In the genomic region with DNA sequence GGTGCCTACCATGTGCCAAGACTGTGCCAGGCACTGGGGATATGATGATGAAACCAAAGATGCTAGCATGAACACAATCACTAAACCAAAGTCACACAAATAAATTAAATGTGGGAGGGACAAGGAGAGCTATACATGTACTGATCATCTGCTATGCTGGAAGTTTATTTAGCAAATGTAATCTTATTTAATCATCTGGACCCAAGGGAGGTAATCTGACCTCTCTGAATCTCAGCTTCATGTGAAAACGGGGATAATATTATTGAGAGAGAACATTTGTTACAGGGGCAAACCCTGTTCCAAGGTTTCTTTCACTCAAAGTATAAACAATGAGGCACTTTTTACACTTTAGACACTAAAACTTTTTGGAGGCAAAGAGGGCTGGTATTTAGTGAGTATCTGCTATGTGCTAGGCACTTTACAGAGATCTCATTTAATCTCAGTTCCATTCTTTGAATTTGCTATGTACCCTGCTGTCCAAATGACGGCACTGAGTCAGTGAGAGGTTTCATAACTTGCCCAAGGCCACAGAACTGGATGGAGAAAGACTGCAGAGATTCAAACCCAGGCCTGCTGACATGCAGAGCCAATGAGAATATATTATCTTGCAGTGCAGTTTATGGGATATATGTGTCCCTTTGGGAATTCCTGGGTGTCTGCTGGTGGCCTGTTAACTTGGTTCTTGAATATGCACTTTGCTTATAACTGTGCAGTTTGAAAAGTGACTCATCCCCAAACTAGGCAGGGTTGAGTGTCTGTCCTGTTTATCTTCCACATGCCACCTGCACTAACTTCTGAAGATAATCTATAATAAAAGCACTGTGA, we compare ENCODE assay signal across 11 cellular contexts. TPM values are rescaled to one million over a fixed set of nuclear protein-coding genes. Genes with fewer than 3 reads are reported as not detected.
A peak's percentile ranks its signal among the peaks of the same experiment; 100 is the strongest.
DNase-seq lines count a peak whose midpoint lies in the region; ATAC-seq, FAIRE-seq and TF ChIP-seq lines count a peak whose summit lies in the region.
"Had no signal": no experiment of that assay in that cellular context is flagged by ENCODE, and none has a peak within 500 bp of the region (broad histone marks: within the 10 kb centered on the region; RNA-seq: fewer than 3 reads in every experiment).

No MANE protein-coding gene starts in this region.

- peak overlapping the region; percentile 93 for H3K27ac Mint-ChIP-seq in activated T-cell treated with anti-CD3 and anti-CD28 coated beads, Interleukin-2, amount 50 U/mL, for 24 hours
- peak overlapping the region; percentile 75 to 100 (median 95) for H3K27ac Mint-ChIP-seq in IgD-negative memory B cell
- peak overlapping the region; percentile 89 for H3K27ac Mint-ChIP-seq in stimulated activated effector memory CD8-positive, alpha-beta T cell treated with anti-CD3 and anti-CD28 coated beads, Interleukin-12 subunit alpha, Interleukin-12 subunit beta, amount 100 ng/mL, for 72 hours
- H3K27ac Mint-ChIP-seq in naive thymus-derived CD8-positive, alpha-beta T cell, result peak overlapping the region in 1 of 10 donors; percentile 49
- H3K27ac Mint-ChIP-seq: dendritic cell treated with granulocyte-macrophage colony-stimulating factor and Interleukin-4, amounts not matched to agents 40 ng/mL and 50 ng/mL, for 4 days had no signal

- TF ChIP-seq EP300 in GM12878 (IDR thresholded peaks at IDR 0.05; ENCODE audit: borderline replicate concordance in 1 of 2, control insufficient read depth in 1 of 2, low read depth in 2 of 2, low read length in 2 of 2), result peak in 1 of 2 experiments; percentile 9; a peak in 2 of 4 replicates

- intact Hi-C loops in GM12878 (cut with micrococcal nuclease; ENCODE audit: unreplicated experiment) (loop anchor here (1.0 to 5.0 kb wide), 2 partner anchors 18 to 1637 kb away; partner anchors contain the start of gene RALY), heart left ventricle (cut with DNase I) (loop anchor here in 6 of 10 donors (5.0 to 10.0 kb wide), 9 partner anchors 68 to 153 kb away; partner anchors contain the start of genes KIF3B (in 1 of the 6), PLAGL2 (in 1 of the 6) and POFUT1 (in 1 of the 6))

- TF ChIP-seq CTCF in GM12878 (IDR thresholded peaks at IDR 0.05 in 2 of 3, conservative IDR thresholded peaks at IDR 0.05 in 1 of 3; ENCODE audit: control insufficient read depth in 2 of 3, extremely low read depth in 1 of 3, insufficient read depth in 1 of 3, low read depth in 3 of 3, low read length in 3 of 3) (no peak), right atrium auricular region (IDR thresholded peaks at IDR 0.05) (no peak), heart left ventricle (IDR thresholded peaks at IDR 0.05) (no peak)

- CTCF ChIA-PET in GM12878 (lab: Yijun Ruan, JAX), result interaction anchor here (0.5 to 3.3 kb wide), 7 partner anchors 10 to 522 kb away, joined by 3 to 12 read pairs (median 5); no protein-coding TSS in a partner anchor

- H3K4me1 Mint-ChIP-seq in activated T-cell treated with anti-CD3 and anti-CD28 coated beads, Interleukin-2, amount 50 U/mL, for 24 hours (ENCODE audit: low read depth), result peaks cover 42% of the 10 kb centered on the region
- H3K4me1 Mint-ChIP-seq in activated T-cell treated with anti-CD3 and anti-CD28 coated beads, Interleukin-2, amount 50 U/mL, for 4 hours (ENCODE audit: low read depth), result peaks cover 28% of the 10 kb centered on the region
- H3K4me1 Mint-ChIP-seq in IgD-negative memory B cell, result peaks cover 29 to 39% (median 39%) of the 10 kb centered on the region in 3 donors
- peaks cover 52% of the 10 kb centered on the region for H3K4me1 Mint-ChIP-seq in stimulated activated effector memory CD8-positive, alpha-beta T cell treated with anti-CD3 and anti-CD28 coated beads, Interleukin-12 subunit alpha, Interleukin-12 subunit beta, amount 100 ng/mL, for 72 hours
- H3K4me1 Mint-ChIP-seq in naive thymus-derived CD8-positive, alpha-beta T cell, result peaks cover 5 to 24% (median 16%) of the 10 kb centered on the region in 4 donors

- no peak for TF ChIP-seq RAD21 in GM12878 (IDR thresholded peaks at IDR 0.05; ENCODE audit: insufficient read depth, low read depth, low read length)

- TF ChIP-seq POLR2A in GM12878 (IDR thresholded peaks at IDR 0.05; ENCODE audit: low read depth, low read length) (no peak), heart left ventricle (IDR thresholded peaks at IDR 0.05) (no peak)

- H2AFZ ChIP-seq in GM12878 (ENCODE audit: control insufficient read depth, low read depth, low read length), result no peak overlapping the region; the same call in 1 of the 2 replicates

- 0% methylated on average over 2 of the region's 2 CpGs for WGBS in GM12878 (ENCODE audit: insufficient coverage, insufficient replicate concordance, low lambda C conversion rate, missing lambda C conversion rate)
- WGBS in heart left ventricle, 4 donors, result 71 to 94% (median 78%) methylated on average over 2 of the region's 2 CpGs

- ATAC-seq in activated T-cell treated with anti-CD3 and anti-CD28 coated beads, Interleukin-2, amount 50 U/mL, for 4 hours, result no peak
- ATAC-seq in GM12878, result peak; percentile 33
- ATAC-seq in stimulated activated effector memory CD8-positive, alpha-beta T cell treated with anti-CD3 and anti-CD28 coated beads, Interleukin-12 subunit alpha, Interleukin-12 subunit beta, amount 100 ng/mL, for 72 hours, result peak; percentile 45
- no peak for ATAC-seq in naive thymus-derived CD8-positive, alpha-beta T cell
- no peak for ATAC-seq in heart left ventricle

- no TSS peak for BruUV-seq in GM12878 (replicated peaks; lab: Mats Ljungman, UMichigan)

- no peaks in the 10 kb centered on the region for H3K27me3 ChIP-seq in GM12878 (replicated peaks in 1 of 2; ENCODE audit: control insufficient read depth in 2 of 2, insufficient read depth in 2 of 2, low read length in 1 of 2)
- no peaks in the 10 kb centered on the region for H3K27me3 ChIP-seq in right atrium auricular region
- no peaks in the 10 kb centered on the region for H3K27me3 ChIP-seq in heart left ventricle

- peak overlapping the region; percentile 38 for H3K4me3 Mint-ChIP-seq in activated T-cell treated with anti-CD3 and anti-CD28 coated beads, Interleukin-2, amount 50 U/mL, for 24 hours
- no peak overlapping the region for H3K4me3 Mint-ChIP-seq in activated T-cell treated with anti-CD3 and anti-CD28 coated beads, Interleukin-2, amount 50 U/mL, for 4 hours
- peak overlapping the region; percentile 28 to 72 (median 34) for H3K4me3 Mint-ChIP-seq in IgD-negative memory B cell
- peak overlapping the region; percentile 91 for H3K4me3 Mint-ChIP-seq in stimulated activated effector memory CD8-positive, alpha-beta T cell treated with anti-CD3 and anti-CD28 coated beads, Interleukin-12 subunit alpha, Interleukin-12 subunit beta, amount 100 ng/mL, for 72 hours
- H3K4me3 Mint-ChIP-seq in naive thymus-derived CD8-positive, alpha-beta T cell, result peak overlapping the region in 1 of 10 donors; percentile 11
- H3K4me3 Mint-ChIP-seq: dendritic cell treated with granulocyte-macrophage colony-stimulating factor and Interleukin-4, amounts not matched to agents 40 ng/mL and 50 ng/mL, for 4 days had no signal

- H3K27ac ChIP-seq in GM12878 (ENCODE audit: control insufficient read depth, insufficient read depth) (peak overlapping the region; percentile 91), right atrium auricular region (peak overlapping the region in 1 of 2 donors; percentile 98), heart left ventricle (peak overlapping the region in 2 of 12 donors; percentile 20 to 95)

- H3K36me3 ChIP-seq in GM12878 (ENCODE audit: control insufficient read depth in 2 of 2, insufficient read depth in 2 of 2, low read length in 1 of 2) (no peaks in the 10 kb centered on the region), right atrium auricular region (no peaks in the 10 kb centered on the region), heart left ventricle (no peaks in the 10 kb centered on the region)

- no peak for DNase-seq in activated T-cell treated with anti-CD3 and anti-CD28 coated beads, Interleukin-2, amount 50 U/mL, for 24 hours
- DNase-seq in activated T-cell treated with anti-CD3 and anti-CD28 coated beads, Interleukin-2, amount 50 U/mL, for 4 hours, result no peak
- peak; percentile 59 for DNase-seq in GM12878 (ENCODE audit: low read depth, low spot score)
- DNase-seq in stimulated activated effector memory CD8-positive, alpha-beta T cell treated with anti-CD3 and anti-CD28 coated beads, Interleukin-12 subunit alpha, Interleukin-12 subunit beta, amount 100 ng/mL, for 72 hours (ENCODE audit: low spot score in 2 of 2), result peak; percentile 29 to 75
- no peak for DNase-seq in naive thymus-derived CD8-positive, alpha-beta T cell
- DNase-seq in right atrium auricular region (ENCODE audit: low spot score), result no peak
- no peak for DNase-seq in heart left ventricle
- DNase-seq: DMS153, occipital lobe had no signal

- no peaks in the 10 kb centered on the region for H4K20me1 ChIP-seq in GM12878 (ENCODE audit: control insufficient read depth, insufficient read depth)

- H3K9ac ChIP-seq in GM12878 (ENCODE audit: control insufficient read depth, insufficient read depth, low read length), result peak overlapping the region; percentile 2; the same call in 1 of the 2 replicates

- POLR2A ChIA-PET in GM12878 (lab: Charles Lee), result interaction anchor here (0.9 to 4.8 kb wide), 6 partner anchors 9 to 76 kb away, joined by 3 to 38 read pairs (median 8); no protein-coding TSS in a partner anchor
- POLR2A ChIA-PET in naive thymus-derived CD8-positive, alpha-beta T cell (lab: Charles Lee), result no interaction called here

- FAIRE-seq in GM12878 (lab: Jason Lieb, UNC), result no peak

- H3K9me3 ChIP-seq in GM12878 (replicated peaks; ENCODE audit: control insufficient read depth, insufficient read depth, low read length) (no peaks in the 10 kb centered on the region), right atrium auricular region (no peaks in the 10 kb centered on the region), heart left ventricle (peaks cover 0 to 6% (median 0%) of the 10 kb centered on the region in 12 donors)

- H3K9me3 Mint-ChIP-seq in activated T-cell treated with anti-CD3 and anti-CD28 coated beads, Interleukin-2, amount 50 U/mL, for 24 hours, result no peaks in the 10 kb centered on the region
- H3K9me3 Mint-ChIP-seq in activated T-cell treated with anti-CD3 and anti-CD28 coated beads, Interleukin-2, amount 50 U/mL, for 4 hours, result no peaks in the 10 kb centered on the region
- no peaks in the 10 kb centered on the region for H3K9me3 Mint-ChIP-seq in IgD-negative memory B cell
- H3K9me3 Mint-ChIP-seq in stimulated activated effector memory CD8-positive, alpha-beta T cell treated with anti-CD3 and anti-CD28 coated beads, Interleukin-12 subunit alpha, Interleukin-12 subunit beta, amount 100 ng/mL, for 72 hours, result no peaks in the 10 kb centered on the region
- no peaks in the 10 kb centered on the region for H3K9me3 Mint-ChIP-seq in naive thymus-derived CD8-positive, alpha-beta T cell

- H3K4me3 ChIP-seq in GM12878 (0 out of 2 replicates have a peak overlapping the region, but pooled peaks have one; percentile 52), right atrium auricular region (no peak overlapping the region), heart left ventricle (no peak overlapping the region)

- H3K4me2 ChIP-seq in GM12878 (ENCODE audit: control insufficient read depth, insufficient read depth), result peak overlapping the region; percentile 75

- peaks cover 21% of the 10 kb centered on the region for H3K36me3 Mint-ChIP-seq in activated T-cell treated with anti-CD3 and anti-CD28 coated beads, Interleukin-2, amount 50 U/mL, for 24 hours (ENCODE audit: low read depth)
- H3K36me3 Mint-ChIP-seq in activated T-cell treated with anti-CD3 and anti-CD28 coated beads, Interleukin-2, amount 50 U/mL, for 4 hours (ENCODE audit: insufficient read depth), result peaks cover 5% of the 10 kb centered on the region
- H3K36me3 Mint-ChIP-seq in IgD-negative memory B cell, result peaks cover 7% of the 10 kb centered on the region
- H3K36me3 Mint-ChIP-seq in stimulated activated effector memory CD8-positive, alpha-beta T cell treated with anti-CD3 and anti-CD28 coated beads, Interleukin-12 subunit alpha, Interleukin-12 subunit beta, amount 100 ng/mL, for 72 hours, result peaks cover 49% of the 10 kb centered on the region
- no peaks in the 10 kb centered on the region for H3K36me3 Mint-ChIP-seq in naive thymus-derived CD8-positive, alpha-beta T cell

- in situ Hi-C loops in GM12878 (cut with MboI), result no loop called here

- H3K27me3 Mint-ChIP-seq in activated T-cell treated with anti-CD3 and anti-CD28 coated beads, Interleukin-2, amount 50 U/mL, for 24 hours, result no peaks in the 10 kb centered on the region
- H3K27me3 Mint-ChIP-seq in activated T-cell treated with anti-CD3 and anti-CD28 coated beads, Interleukin-2, amount 50 U/mL, for 4 hours (ENCODE audit: low read depth), result no peaks in the 10 kb centered on the region
- H3K27me3 Mint-ChIP-seq in IgD-negative memory B cell, result no peaks in the 10 kb centered on the region
- no peaks in the 10 kb centered on the region for H3K27me3 Mint-ChIP-seq in naive thymus-derived CD8-positive, alpha-beta T cell
- H3K27me3 Mint-ChIP-seq: dendritic cell treated with granulocyte-macrophage colony-stimulating factor and Interleukin-4, amounts not matched to agents 40 ng/mL and 50 ng/mL, for 4 days had no signal

- H3K4me1 ChIP-seq in GM12878 (ENCODE audit: control insufficient read depth, insufficient read depth, low read length) (peaks cover 32% of the 10 kb centered on the region), right atrium auricular region (peaks cover 0 to 21% of the 10 kb centered on the region in 2 donors), heart left ventricle (peaks cover 0 to 32% (median 8%) of the 10 kb centered on the region in 12 donors)

- peaks cover 20% of the 10 kb centered on the region for H3K79me2 ChIP-seq in GM12878 (ENCODE audit: control insufficient read depth, insufficient read depth, low read length)

- RAD21 ChIA-PET in GM12878 (lab: Charles Lee; ENCODE audit: unreplicated experiment), result interaction anchor here (0.7 to 3.4 kb wide), 9 partner anchors 8 to 149 kb away, joined by 3 to 28 read pairs (median 3); no protein-coding TSS in a partner anchor

- SMC1A ChIA-PET in GM12878 (lab: Charles Lee; ENCODE audit: uncharacterized antibody, unreplicated experiment), result interaction anchor here (0.7 to 3.8 kb wide), 12 partner anchors 8 to 185 kb away, joined by 3 to 23 read pairs (median 7); no protein-coding TSS in a partner anchor

RNA-seq across cellular contexts. Expression of gene ASXL1, which starts 3.3 kb away (rescaled TPM):
- total RNA-seq in activated T-cell treated with anti-CD3 and anti-CD28 coated beads, Interleukin-2, amount 50 U/mL, for 4 hours, result 100 to 1,000 TPM; 138 to 194 (median 149) TPM
- polyA plus RNA-seq in IgD-negative memory B cell (24.5 TPM), GM12878 (2011; rRNA removed) (43.8 and 53.0 TPM in 2 replicates), GM12878 (2014; fragmentation: Illumina TruSeq; extraction: Trizol) (51.8 and 64.0 TPM in 2 replicates), GM12878 (2014; fragmentation: Nextera tagmentation; extraction: Ambion mirVana) (10 to 100 TPM; 11.0 to 14.8 TPM), GM12878 (2014; rRNA removed) (60.5 and 62.4 TPM in 2 replicates), GM12878 (2016; fragmentation: Nextera tagmentation; extraction: Ambion mirVana) (10 to 100 TPM; 60.7 to 68.0 TPM), heart left ventricle (10 to 100 TPM; 15.1 to 18.2 TPM)
- total RNA-seq in GM12878 (2013; cell fraction: nucleolus; rRNA removed), result 265 and 317 TPM in 2 replicates
- total RNA-seq in GM12878 (2014; rRNA removed) (43.5 and 47.9 TPM in 2 replicates), GM12878 (2014; rRNA removed; fragmentation: Illumina TruSeq; extraction: Trizol) (41.2 and 44.3 TPM in 2 replicates), GM12878 (2021) (86.0 and 87.6 TPM in 2 replicates), right atrium auricular region (10 to 100 TPM; 15.9 to 30.5 TPM), heart left ventricle (10 to 100 TPM; 16.8 to 50.1 (median 27.1) TPM)
- polyA plus RNA-seq in GM12878 (2011; ENCODE audit: low read depth), result 59.0 TPM
- polyA plus RNA-seq in GM12878 (2011; cell fraction: cytosol; rRNA removed), result 45.7 and 51.0 TPM in 2 replicates
- 190 and 214 TPM in 2 replicates for polyA plus RNA-seq in GM12878 (2011; cell fraction: nucleus; rRNA removed)
- 46.8 and 57.2 TPM in 2 replicates for polyA plus RNA-seq in GM12878 (2012)
- 71.8 and 76.1 TPM in 2 replicates for polyA minus RNA-seq in GM12878 (2011; rRNA and poly(A)+ RNA removed)
- 17.2 and 23.4 TPM in 2 replicates for polyA minus RNA-seq in GM12878 (2011; cell fraction: cytosol; rRNA and poly(A)+ RNA removed)
- 55.7 and 92.0 TPM in 2 replicates for polyA minus RNA-seq in GM12878 (2011; cell fraction: nucleus; rRNA and poly(A)+ RNA removed)
- 100 to 1,000 TPM; 147 to 149 TPM for total RNA-seq in naive thymus-derived CD8-positive, alpha-beta T cell
- 10 to 100 TPM; 15.2 to 20.1 (median 18.4) TPM for polyA plus RNA-seq in naive thymus-derived CD8-positive, alpha-beta T cell

Comparison
In these comparisons a context has a peak if more than half of its experiments do, and no peak if none do; other contexts are left out.
1. DNase-seq: peak in GM12878 (single experiment) and stimulated activated effector memory CD8-positive, alpha-beta T cell treated with anti-CD3 and anti-CD28 coated beads, Interleukin-12 subunit alpha, Interleukin-12 subunit beta, amount 100 ng/mL, for 72 hours (2 of 2); none in activated T-cell treated with anti-CD3 and anti-CD28 coated beads, Interleukin-2, amount 50 U/mL, for 24 hours (single experiment), activated T-cell treated with anti-CD3 and anti-CD28 coated beads, Interleukin-2, amount 50 U/mL, for 4 hours (single experiment), naive thymus-derived CD8-positive, alpha-beta T cell (0 of 10), right atrium auricular region (single experiment) and heart left ventricle (0 of 5).
2. ATAC-seq: peak in GM12878 (single experiment) and stimulated activated effector memory CD8-positive, alpha-beta T cell treated with anti-CD3 and anti-CD28 coated beads, Interleukin-12 subunit alpha, Interleukin-12 subunit beta, amount 100 ng/mL, for 72 hours (single experiment); none in activated T-cell treated with anti-CD3 and anti-CD28 coated beads, Interleukin-2, amount 50 U/mL, for 4 hours (0 of 2), naive thymus-derived CD8-positive, alpha-beta T cell (0 of 2) and heart left ventricle (0 of 4).